Comparison of ENCODE assay signal across 1 cellular context in genomic region chr11:68012843-68013610, GRCh38.
TF ChIP-seq lines count a peak whose summit lies in the region.

No MANE protein-coding gene starts in this region.

TF ChIP-seq in HepG2, 621 proteins besides CTCF, POLR2A, EP300 and RAD21 (continued from another document and continues in another):
- TF ChIP-seq, protein P1, sequence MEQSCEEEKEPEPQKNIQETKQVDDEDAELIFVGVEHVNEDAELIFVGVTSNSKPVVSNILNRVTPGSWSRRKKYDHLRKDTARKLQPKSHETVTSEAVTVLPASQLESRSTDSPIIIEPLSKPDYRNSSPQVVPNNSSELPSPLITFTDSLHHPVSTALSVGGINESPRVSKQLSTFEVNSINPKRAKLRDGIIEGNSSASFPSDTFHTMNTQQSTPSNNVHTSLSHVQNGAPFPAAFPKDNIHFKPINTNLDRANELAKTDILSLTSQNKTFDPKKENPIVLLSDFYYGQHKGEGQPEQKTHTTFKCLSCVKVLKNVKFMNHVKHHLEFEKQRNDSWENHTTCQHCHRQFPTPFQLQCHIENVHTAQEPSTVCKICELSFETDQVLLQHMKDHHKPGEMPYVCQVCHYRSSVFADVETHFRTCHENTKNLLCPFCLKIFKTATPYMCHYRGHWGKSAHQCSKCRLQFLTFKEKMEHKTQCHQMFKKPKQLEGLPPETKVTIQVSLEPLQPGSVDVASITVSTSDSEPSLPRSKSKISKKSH (CRISPR knock-in tag; IDR thresholded peaks at IDR 0.05; ENCODE audit: borderline replicate concordance) = no peak
- TF ChIP-seq ZNF788 (CRISPR knock-in tag; IDR thresholded peaks at IDR 0.05; ENCODE audit: borderline replicate concordance) (peak; percentile 59; the same call in 1 of the 2 replicates), DMAP1 (CRISPR knock-in tag; IDR thresholded peaks at IDR 0.05) (peak; percentile 73), ZNF615 (CRISPR knock-in tag; IDR thresholded peaks at IDR 0.05; ENCODE audit: borderline replicate concordance) (no peak), ZNF121 (CRISPR knock-in tag; IDR thresholded peaks at IDR 0.05) (no peak), ZNF589 (CRISPR knock-in tag; conservative IDR thresholded peaks at IDR 0.05) (no peak), SOX6 (IDR thresholded peaks at IDR 0.05) (no peak), SOX6 (CRISPR knock-in tag; IDR thresholded peaks at IDR 0.05) (peak; percentile 49; the same call in 1 of the 2 replicates), ZFP37 (CRISPR knock-in tag; IDR thresholded peaks at IDR 0.05; ENCODE audit: borderline replicate concordance) (no peak), ZNF512 (CRISPR knock-in tag; IDR thresholded peaks at IDR 0.05) (no peak), ZC3H13 (CRISPR knock-in tag; IDR thresholded peaks at IDR 0.05) (no peak), ZNF652 (CRISPR knock-in tag; IDR thresholded peaks at IDR 0.05; ENCODE audit: borderline replicate concordance, low read depth) (no peak), MTF2 (CRISPR knock-in tag; IDR thresholded peaks at IDR 0.05; ENCODE audit: borderline replicate concordance) (no peak), NR3C1 (CRISPR knock-in tag; IDR thresholded peaks at IDR 0.05) (no peak), ZNF564 (CRISPR knock-in tag; IDR thresholded peaks at IDR 0.05) (peak; percentile 68; the same call in 1 of the 2 replicates), GFI1 (CRISPR knock-in tag; IDR thresholded peaks at IDR 0.05; ENCODE audit: borderline replicate concordance) (peak; percentile 95), ZNF644 (CRISPR knock-in tag; IDR thresholded peaks at IDR 0.05; ENCODE audit: low read depth) (0 out of 2 replicates have a peak, but pooled peaks have one; percentile 18), RFXAP (CRISPR knock-in tag; IDR thresholded peaks at IDR 0.05; ENCODE audit: borderline replicate concordance) (peak; percentile 59; the same call in 1 of the 2 replicates), ZNF773 (CRISPR knock-in tag; IDR thresholded peaks at IDR 0.05; ENCODE audit: borderline replicate concordance) (no peak), ZSCAN25 (CRISPR knock-in tag; IDR thresholded peaks at IDR 0.05) (no peak), RARA (CRISPR knock-in tag; IDR thresholded peaks at IDR 0.05) (peak; percentile 78), CBFB (CRISPR knock-in tag; IDR thresholded peaks at IDR 0.05) (peak; percentile 100), NFKB2 (CRISPR knock-in tag; IDR thresholded peaks at IDR 0.05; ENCODE audit: borderline replicate concordance) (peak; percentile 36; the same call in 1 of the 2 replicates), ZNF530 (CRISPR knock-in tag; IDR thresholded peaks at IDR 0.05; ENCODE audit: low read depth) (no peak), BCLAF1 (IDR thresholded peaks at IDR 0.05) (no peak), KDM5B (CRISPR knock-in tag; IDR thresholded peaks at IDR 0.05; ENCODE audit: borderline replicate concordance) (no peak; the same call in 1 of the 2 replicates), ELF1 (CRISPR knock-in tag; IDR thresholded peaks at IDR 0.05) (no peak), CC2D1A (CRISPR knock-in tag; IDR thresholded peaks at IDR 0.05) (no peak), SAP130 (CRISPR knock-in tag; IDR thresholded peaks at IDR 0.05; ENCODE audit: low read depth) (peak; percentile 68), ZSCAN9 (CRISPR knock-in tag; IDR thresholded peaks at IDR 0.05; ENCODE audit: borderline replicate concordance) (no peak), ETV5 (CRISPR knock-in tag; IDR thresholded peaks at IDR 0.05; ENCODE audit: borderline replicate concordance) (no peak), JUN (CRISPR knock-in tag; IDR thresholded peaks at IDR 0.05) (no peak), TAF1 (CRISPR knock-in tag; IDR thresholded peaks at IDR 0.05) (no peak), ZNF331 (CRISPR knock-in tag; IDR thresholded peaks at IDR 0.05) (0 out of 2 replicates have a peak, but pooled peaks have one; percentile 19), WIZ (CRISPR knock-in tag; IDR thresholded peaks at IDR 0.05) (no peak), ZNF224 (CRISPR knock-in tag; IDR thresholded peaks at IDR 0.05) (no peak), HOXA3 (CRISPR knock-in tag; IDR thresholded peaks at IDR 0.05) (peak; percentile 69), ZNF232 (CRISPR knock-in tag; IDR thresholded peaks at IDR 0.05; ENCODE audit: borderline replicate concordance) (no peak), HMG20A (CRISPR knock-in tag; IDR thresholded peaks at IDR 0.05; ENCODE audit: borderline replicate concordance) (peak; percentile 85; the same call in 1 of the 2 replicates), ZBTB34 (CRISPR knock-in tag; IDR thresholded peaks at IDR 0.05) (no peak), ZEB1 (IDR thresholded peaks at IDR 0.05; ENCODE audit: insufficient replicate concordance, low read depth) (peak; percentile 20), NBN (conservative IDR thresholded peaks at IDR 0.05) (no peak), FOSL1 (CRISPR knock-in tag; IDR thresholded peaks at IDR 0.05; ENCODE audit: borderline replicate concordance) (no peak)
- TF ChIP-seq, protein P2, sequence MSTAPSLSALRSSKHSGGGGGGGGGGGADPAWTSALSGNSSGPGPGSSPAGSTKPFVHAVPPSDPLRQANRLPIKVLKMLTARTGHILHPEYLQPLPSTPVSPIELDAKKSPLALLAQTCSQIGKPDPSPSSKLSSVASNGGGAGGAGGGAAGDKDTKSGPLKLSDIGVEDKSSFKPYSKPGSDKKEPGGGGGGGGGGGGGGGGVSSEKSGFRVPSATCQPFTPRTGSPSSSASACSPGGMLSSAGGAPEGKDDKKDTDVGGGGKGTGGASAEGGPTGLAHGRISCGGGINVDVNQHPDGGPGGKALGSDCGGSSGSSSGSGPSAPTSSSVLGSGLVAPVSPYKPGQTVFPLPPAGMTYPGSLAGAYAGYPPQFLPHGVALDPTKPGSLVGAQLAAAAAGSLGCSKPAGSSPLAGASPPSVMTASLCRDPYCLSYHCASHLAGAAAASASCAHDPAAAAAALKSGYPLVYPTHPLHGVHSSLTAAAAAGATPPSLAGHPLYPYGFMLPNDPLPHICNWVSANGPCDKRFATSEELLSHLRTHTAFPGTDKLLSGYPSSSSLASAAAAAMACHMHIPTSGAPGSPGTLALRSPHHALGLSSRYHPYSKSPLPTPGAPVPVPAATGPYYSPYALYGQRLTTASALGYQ (CRISPR knock-in tag; IDR thresholded peaks at IDR 0.05) = peak; percentile 60; the same call in 1 of the 2 replicates
- TF ChIP-seq, protein P3, sequence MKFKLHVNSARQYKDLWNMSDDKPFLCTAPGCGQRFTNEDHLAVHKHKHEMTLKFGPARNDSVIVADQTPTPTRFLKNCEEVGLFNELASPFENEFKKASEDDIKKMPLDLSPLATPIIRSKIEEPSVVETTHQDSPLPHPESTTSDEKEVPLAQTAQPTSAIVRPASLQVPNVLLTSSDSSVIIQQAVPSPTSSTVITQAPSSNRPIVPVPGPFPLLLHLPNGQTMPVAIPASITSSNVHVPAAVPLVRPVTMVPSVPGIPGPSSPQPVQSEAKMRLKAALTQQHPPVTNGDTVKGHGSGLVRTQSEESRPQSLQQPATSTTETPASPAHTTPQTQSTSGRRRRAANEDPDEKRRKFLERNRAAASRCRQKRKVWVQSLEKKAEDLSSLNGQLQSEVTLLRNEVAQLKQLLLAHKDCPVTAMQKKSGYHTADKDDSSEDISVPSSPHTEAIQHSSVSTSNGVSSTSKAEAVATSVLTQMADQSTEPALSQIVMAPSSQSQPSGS (CRISPR knock-in tag; IDR thresholded peaks at IDR 0.05) = no peak
- TF ChIP-seq, protein P4, sequence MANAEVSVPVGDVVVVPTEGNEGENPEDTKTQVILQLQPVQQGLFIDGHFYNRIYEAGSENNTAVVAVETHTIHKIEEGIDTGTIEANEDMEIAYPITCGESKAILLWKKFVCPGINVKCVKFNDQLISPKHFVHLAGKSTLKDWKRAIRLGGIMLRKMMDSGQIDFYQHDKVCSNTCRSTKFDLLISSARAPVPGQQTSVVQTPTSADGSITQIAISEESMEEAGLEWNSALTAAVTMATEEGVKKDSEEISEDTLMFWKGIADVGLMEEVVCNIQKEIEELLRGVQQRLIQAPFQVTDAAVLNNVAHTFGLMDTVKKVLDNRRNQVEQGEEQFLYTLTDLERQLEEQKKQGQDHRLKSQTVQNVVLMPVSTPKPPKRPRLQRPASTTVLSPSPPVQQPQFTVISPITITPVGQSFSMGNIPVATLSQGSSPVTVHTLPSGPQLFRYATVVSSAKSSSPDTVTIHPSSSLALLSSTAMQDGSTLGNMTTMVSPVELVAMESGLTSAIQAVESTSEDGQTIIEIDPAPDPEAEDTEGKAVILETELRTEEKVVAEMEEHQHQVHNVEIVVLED (CRISPR knock-in tag; IDR thresholded peaks at IDR 0.05; ENCODE audit: borderline replicate concordance) = 0 out of 2 replicates have a peak, but pooled peaks have one; percentile 45
- TF ChIP-seq, protein P5, sequence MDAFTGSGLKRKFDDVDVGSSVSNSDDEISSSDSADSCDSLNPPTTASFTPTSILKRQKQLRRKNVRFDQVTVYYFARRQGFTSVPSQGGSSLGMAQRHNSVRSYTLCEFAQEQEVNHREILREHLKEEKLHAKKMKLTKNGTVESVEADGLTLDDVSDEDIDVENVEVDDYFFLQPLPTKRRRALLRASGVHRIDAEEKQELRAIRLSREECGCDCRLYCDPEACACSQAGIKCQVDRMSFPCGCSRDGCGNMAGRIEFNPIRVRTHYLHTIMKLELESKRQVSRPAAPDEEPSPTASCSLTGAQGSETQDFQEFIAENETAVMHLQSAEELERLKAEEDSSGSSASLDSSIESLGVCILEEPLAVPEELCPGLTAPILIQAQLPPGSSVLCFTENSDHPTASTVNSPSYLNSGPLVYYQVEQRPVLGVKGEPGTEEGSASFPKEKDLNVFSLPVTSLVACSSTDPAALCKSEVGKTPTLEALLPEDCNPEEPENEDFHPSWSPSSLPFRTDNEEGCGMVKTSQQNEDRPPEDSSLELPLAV (CRISPR knock-in tag; conservative IDR thresholded peaks at IDR 0.05; ENCODE audit: low read depth) = no peak
- TF ChIP-seq, protein P6, sequence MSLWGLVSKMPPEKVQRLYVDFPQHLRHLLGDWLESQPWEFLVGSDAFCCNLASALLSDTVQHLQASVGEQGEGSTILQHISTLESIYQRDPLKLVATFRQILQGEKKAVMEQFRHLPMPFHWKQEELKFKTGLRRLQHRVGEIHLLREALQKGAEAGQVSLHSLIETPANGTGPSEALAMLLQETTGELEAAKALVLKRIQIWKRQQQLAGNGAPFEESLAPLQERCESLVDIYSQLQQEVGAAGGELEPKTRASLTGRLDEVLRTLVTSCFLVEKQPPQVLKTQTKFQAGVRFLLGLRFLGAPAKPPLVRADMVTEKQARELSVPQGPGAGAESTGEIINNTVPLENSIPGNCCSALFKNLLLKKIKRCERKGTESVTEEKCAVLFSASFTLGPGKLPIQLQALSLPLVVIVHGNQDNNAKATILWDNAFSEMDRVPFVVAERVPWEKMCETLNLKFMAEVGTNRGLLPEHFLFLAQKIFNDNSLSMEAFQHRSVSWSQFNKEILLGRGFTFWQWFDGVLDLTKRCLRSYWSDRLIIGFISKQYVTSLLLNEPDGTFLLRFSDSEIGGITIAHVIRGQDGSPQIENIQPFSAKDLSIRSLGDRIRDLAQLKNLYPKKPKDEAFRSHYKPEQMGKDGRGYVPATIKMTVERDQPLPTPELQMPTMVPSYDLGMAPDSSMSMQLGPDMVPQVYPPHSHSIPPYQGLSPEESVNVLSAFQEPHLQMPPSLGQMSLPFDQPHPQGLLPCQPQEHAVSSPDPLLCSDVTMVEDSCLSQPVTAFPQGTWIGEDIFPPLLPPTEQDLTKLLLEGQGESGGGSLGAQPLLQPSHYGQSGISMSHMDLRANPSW (CRISPR knock-in tag; IDR thresholded peaks at IDR 0.05; ENCODE audit: borderline replicate concordance) = no peak
